31 cellular contexts compared by ENCODE assay signal in the genomic region with DNA sequence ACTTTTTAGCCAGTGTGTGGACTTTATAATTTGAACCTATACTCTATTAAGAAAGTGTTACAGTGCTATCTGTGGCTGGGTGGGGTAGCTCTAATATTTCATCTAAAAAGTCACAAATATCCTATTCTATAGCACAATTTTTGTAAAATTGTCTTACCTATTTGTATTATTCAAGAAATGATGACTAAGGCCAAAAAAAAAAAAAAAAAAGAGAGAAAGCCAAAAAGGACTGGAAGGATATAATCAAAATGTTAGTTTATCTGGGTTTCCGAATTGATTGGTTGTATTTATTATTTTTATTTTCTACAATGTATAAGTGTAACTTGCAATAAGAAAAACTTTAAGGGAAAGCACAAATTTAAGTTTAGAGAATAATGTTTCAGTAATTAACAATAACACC.
"Had no signal": no experiment of that assay in that cellular context is flagged by ENCODE, and none has a peak within 500 bp of the region (broad histone marks: within the 10 kb centered on the region; RNA-seq: fewer than 3 reads in every experiment).

No MANE protein-coding gene starts in this region.

- ATAC-seq: esophagus mucosa; gastrocnemius medialis; left lobe of liver; mucosa of descending colon; natural killer cell treated with Interleukin-12 subunit alpha and Interleukin-12 subunit beta and Interleukin-15 and Interleukin-18, amount 100 ng/mL, for 72 hours; stimulated activated memory B cell treated with anti-CD40 and anti-IgM and Interleukin-4, amounts not matched to agents 10 μg/mL and 1 μg/mL and 100 μg/mL, for 72 hours; stimulated activated naive CD8-positive, alpha-beta T cell treated with anti-CD3 and anti-CD28 coated beads, Interleukin-15, Interleukin-2, amounts not matched to agents 100 U/mL and 50 U/mL, for 24 hours had no signal

- H3K27ac Mint-ChIP-seq: endodermal cell; mesothelial cell of epicardium; naive B cell; natural killer cell treated with Interleukin-12 subunit alpha and Interleukin-12 subunit beta and Interleukin-15 and Interleukin-18, amount 100 ng/mL, for 72 hours; stimulated activated memory B cell treated with anti-CD40 and anti-IgM and Interleukin-4, amounts not matched to agents 10 μg/mL and 1 μg/mL and 100 μg/mL, for 72 hours had no signal

- DNase-seq: dorsolateral prefrontal cortex; effector CD8-positive, alpha-beta T cell; endodermal cell; foreskin fibroblast; gastrocnemius medialis; head of caudate nucleus; mesenchymal stem cell; mucosa of descending colon; naive B cell; sigmoid colon; spleen; stimulated activated CD4-positive, alpha-beta T cell treated with anti-CD3 and anti-CD28 coated beads, Interleukin-4, amount 100 ng/mL, for 4 hours; stimulated activated naive CD8-positive, alpha-beta T cell treated with anti-CD3 and anti-CD28 coated beads, Interleukin-15, Interleukin-2, amounts not matched to agents 100 U/mL and 50 U/mL, for 24 hours; substantia nigra; testis; tibial artery; upper lobe of left lung had no signal

- FAIRE-seq: colon, keratinocyte, urothelium cell line had no signal

- H3K27me3 Mint-ChIP-seq: naive B cell; natural killer cell treated with Interleukin-12 subunit alpha and Interleukin-12 subunit beta and Interleukin-15 and Interleukin-18, amount 100 ng/mL, for 72 hours; stimulated activated memory B cell treated with anti-CD40 and anti-IgM and Interleukin-4, amounts not matched to agents 10 μg/mL and 1 μg/mL and 100 μg/mL, for 72 hours had no signal

- H3K36me3 Mint-ChIP-seq: naive B cell had no signal

- H3K27me3 ChIP-seq: dorsolateral prefrontal cortex, gastrocnemius medialis, neutrophil, right atrium auricular region, sigmoid colon, spleen, testis, tibial artery, upper lobe of left lung had no signal

- H3K36me3 ChIP-seq: gastrocnemius medialis, neutrophil, prostate gland, right atrium auricular region, sigmoid colon had no signal

- H3K9me3 Mint-ChIP-seq: endodermal cell; mesothelial cell of epicardium; naive B cell; natural killer cell treated with Interleukin-12 subunit alpha and Interleukin-12 subunit beta and Interleukin-15 and Interleukin-18, amount 100 ng/mL, for 72 hours; neural crest cell; stimulated activated memory B cell treated with anti-CD40 and anti-IgM and Interleukin-4, amounts not matched to agents 10 μg/mL and 1 μg/mL and 100 μg/mL, for 72 hours had no signal

- H3K27ac ChIP-seq: dorsolateral prefrontal cortex, epithelial cell of prostate, gastrocnemius medialis, neutrophil, prostate gland, right atrium auricular region, sigmoid colon, spleen, testis, tibial artery, upper lobe of left lung had no signal

- H3K9me3 ChIP-seq: gastrocnemius medialis, mucosa of descending colon, neutrophil, prostate gland, right atrium auricular region, sigmoid colon, spleen, testis, tibial artery, upper lobe of left lung had no signal

- H3K4me3 ChIP-seq: dorsolateral prefrontal cortex, gastrocnemius medialis, lung, mucosa of descending colon, prostate gland, right atrium auricular region, sigmoid colon, spleen, testis, tibial artery, upper lobe of left lung had no signal

- H3K4me3 Mint-ChIP-seq: endodermal cell; mesothelial cell of epicardium; natural killer cell treated with Interleukin-12 subunit alpha and Interleukin-12 subunit beta and Interleukin-15 and Interleukin-18, amount 100 ng/mL, for 72 hours; stimulated activated memory B cell treated with anti-CD40 and anti-IgM and Interleukin-4, amounts not matched to agents 10 μg/mL and 1 μg/mL and 100 μg/mL, for 72 hours had no signal

- H3K4me1 ChIP-seq: prostate gland had no signal
